In the genomic region with DNA sequence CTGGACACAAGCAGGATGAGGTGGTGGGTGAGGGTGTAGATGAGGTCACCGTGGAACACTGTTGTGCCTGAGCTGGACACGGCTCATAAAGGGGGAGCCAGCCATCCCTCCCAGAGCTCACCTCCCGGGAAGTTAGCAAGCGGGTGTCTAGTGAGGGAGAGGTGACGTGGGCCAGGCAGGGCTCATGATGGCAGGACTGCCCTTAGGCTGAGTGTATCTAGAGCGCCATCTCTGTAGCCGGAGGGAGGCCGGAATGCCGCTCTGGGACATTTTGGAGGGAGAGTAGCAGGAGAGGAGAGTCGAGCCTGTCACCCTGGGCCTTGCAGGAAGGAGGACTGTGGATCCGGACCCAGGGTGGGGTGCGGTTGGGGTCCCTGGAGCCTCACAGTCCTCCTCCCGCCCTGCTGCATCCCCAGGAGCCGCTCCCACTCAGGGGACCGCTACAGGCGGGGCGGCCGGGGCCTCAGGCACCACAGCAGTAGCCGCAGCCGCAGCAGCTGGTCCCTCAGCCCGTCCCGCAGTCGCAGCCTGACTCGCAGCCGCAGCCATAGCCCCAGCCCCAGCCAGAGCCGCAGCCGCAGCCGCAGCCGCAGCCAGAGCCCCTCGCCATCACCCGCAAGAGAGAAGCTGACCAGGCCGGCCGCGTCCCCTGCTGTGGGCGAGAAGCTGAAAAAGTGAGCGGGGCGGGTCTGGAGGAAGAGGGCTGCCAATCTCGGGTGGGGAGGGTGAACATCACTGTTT, we compare ENCODE assay signal across 23 cellular contexts. TPM values are rescaled to one million over a fixed set of nuclear protein-coding genes. Genes with fewer than 3 reads are reported as not detected.
A peak's percentile ranks its signal among the peaks of the same experiment; 100 is the strongest.
DNase-seq lines count a peak whose midpoint lies in the region; FAIRE-seq and TF ChIP-seq lines count a peak whose summit lies in the region.
"Had no signal": no experiment of that assay in that cellular context is flagged by ENCODE, and none has a peak within 500 bp of the region (broad histone marks: within the 10 kb centered on the region; RNA-seq: fewer than 3 reads in every experiment).

No MANE protein-coding gene starts in this region.

- no peak overlapping the region for H3K14ac ChIP-seq in H1 (ENCODE audit: insufficient read length)

- WGBS in H1 (ENCODE audit: extremely low coverage in 1 of 2, insufficient coverage in 1 of 2, insufficient read length in 1 of 2, insufficient replicate concordance in 2 of 2, low coverage in 1 of 2, low lambda C conversion rate in 2 of 2, missing lambda C conversion rate in 1 of 2), 2 experiments: 92% methylated on average over 35 of the region's 38 CpGs; no CpG with 5 or more reads in 1 of the 2 experiments

- H3K79me2 ChIP-seq in H1 (ENCODE audit: control insufficient read depth in 1 of 2, insufficient read depth in 2 of 2, low read length in 2 of 2) (no peaks in the 10 kb centered on the region; a peak in 1 of 4 replicates), osteoblast (ENCODE audit: insufficient read depth, low read length) (peaks cover 10% of the 10 kb centered on the region)

- H3K9me3 ChIP-seq in HEK293 (ENCODE audit: control insufficient read depth, insufficient read depth, low read depth, low read length): no peaks in the 10 kb centered on the region
- H3K9me3 ChIP-seq in H1 (ENCODE audit: insufficient read depth in 2 of 2, low read depth in 1 of 2, low read length in 1 of 2): no peaks in the 10 kb centered on the region; a peak in 1 of 4 replicates
- H3K9me3 ChIP-seq in osteoblast (ENCODE audit: low read depth, low read length): no peaks in the 10 kb centered on the region
- no peaks in the 10 kb centered on the region for H3K9me3 ChIP-seq in HAP-1
- H3K9me3 ChIP-seq: SJCRH30 had no signal

- no peak for TF ChIP-seq CTCF in HEK293 (tag by site-specific recombination; IDR thresholded peaks at IDR 0.05)
- TF ChIP-seq CTCF in H1 (IDR thresholded peaks at IDR 0.05; ENCODE audit: control extremely low read depth in 1 of 3, insufficient read depth in 1 of 3, low read depth in 1 of 3, low read length in 3 of 3): no peak
- TF ChIP-seq CTCF in osteoblast (IDR thresholded peaks at IDR 0.05; ENCODE audit: extremely low read depth, low read depth, low read length): no peak

- no peak overlapping the region for H3K18ac ChIP-seq in H1 (ENCODE audit: extremely low read depth, low read length)

- no peak overlapping the region for H3K4me3 ChIP-seq in HEK293 (ENCODE audit: low read depth, low read length)
- no peak overlapping the region for H3K4me3 ChIP-seq in H1 (ENCODE audit: extremely low read depth in 1 of 4, insufficient read depth in 2 of 4, low read depth in 3 of 4, low read length in 4 of 4)
- no peak overlapping the region for H3K4me3 ChIP-seq in osteoblast (ENCODE audit: insufficient read depth, low read length)
- no peak overlapping the region for H3K4me3 ChIP-seq in HAP-1
- H3K4me3 ChIP-seq: PC-9, SJCRH30 had no signal

- H2BK20ac ChIP-seq in H1 (ENCODE audit: low read length): no peak overlapping the region

- no peak for TF ChIP-seq RAD21 in H1 (IDR thresholded peaks at IDR 0.05 in 1 of 2, conservative IDR thresholded peaks at IDR 0.05 in 1 of 2; ENCODE audit: low read depth in 2 of 2, low read length in 2 of 2)

- POLR2A ChIA-PET in HEK293 (lab: Yijun Ruan, JAX) (interaction anchor here (1.1 kb wide), 1 partner anchor 8 kb away, joined by 4 read pairs; no protein-coding TSS in a partner anchor), H1 (lab: Charles Lee; ENCODE audit: partially characterized antibody) (interaction anchor here (1.5 to 6.9 kb wide), 6 partner anchors 10 to 73 kb away, joined by 3 to 61 read pairs (median 5); a partner anchor contains a TSS)

- CTCF ChIA-PET in HEK293 (lab: Yijun Ruan, JAX) (interaction anchor here (2.9 kb wide), 1 partner anchor 7 kb away, joined by 23 read pairs; no protein-coding TSS in a partner anchor), H1 (lab: Charles Lee; ENCODE audit: partially characterized antibody) (interaction anchor here (0.6 to 1.2 kb wide), 7 partner anchors 7 to 116 kb away, joined by 3 to 5 read pairs (median 3); a partner anchor contains a TSS)

- H3K23me2 ChIP-seq in H1 (ENCODE audit: low read depth, low read length): no peaks in the 10 kb centered on the region

- no peak overlapping the region for H3K4me2 ChIP-seq in H1 (ENCODE audit: insufficient read depth in 1 of 2, low read depth in 2 of 2, low read length in 2 of 2)
- no peak overlapping the region for H3K4me2 ChIP-seq in osteoblast (ENCODE audit: insufficient read depth, low read length)
- H3K4me2 ChIP-seq: PC-9 had no signal

- H3K27me3 ChIP-seq in H1 (replicated peaks in 1 of 4; ENCODE audit: control insufficient read depth in 3 of 4, extremely low read depth in 1 of 4, insufficient read depth in 3 of 4, low read length in 3 of 4): no peaks in the 10 kb centered on the region
- H3K27me3 ChIP-seq in osteoblast (ENCODE audit: insufficient read depth, low read length): no peaks in the 10 kb centered on the region
- no peaks in the 10 kb centered on the region for H3K27me3 ChIP-seq in HAP-1 (ENCODE audit: low read depth)
- H3K27me3 ChIP-seq: SJCRH30 had no signal

- no peak for TF ChIP-seq POLR2A in H1 (IDR thresholded peaks at IDR 0.05; ENCODE audit: control extremely low read depth in 1 of 2, low read depth in 2 of 2, low read length in 2 of 2)

- TF ChIP-seq EP300 in H1 (IDR thresholded peaks at IDR 0.05; ENCODE audit: borderline replicate concordance in 1 of 2, low read depth in 2 of 2, low read length in 2 of 2): no peak

- H4K5ac ChIP-seq in H1 (ENCODE audit: insufficient read length, low read depth, low read length): no peak overlapping the region

- no peak overlapping the region for H3K56ac ChIP-seq in H1 (replicated peaks; ENCODE audit: insufficient read length, low read depth, low read length)

- no peak overlapping the region for H3K27ac ChIP-seq in HEK293 (ENCODE audit: extremely low read depth, low read depth, low read length)
- no peak overlapping the region for H3K27ac ChIP-seq in H1 (ENCODE audit: low read depth, low read length)
- H3K27ac ChIP-seq in osteoblast (ENCODE audit: low read depth, low read length): no peak overlapping the region
- H3K27ac ChIP-seq: HL-60, PC-9, SJCRH30 had no signal

- H3K23ac ChIP-seq in H1 (ENCODE audit: insufficient read length): no peak overlapping the region

- H4K8ac ChIP-seq in H1 (ENCODE audit: extremely low read depth, insufficient read depth, low read length): no peak overlapping the region

- H2BK120ac ChIP-seq in H1 (replicated peaks; ENCODE audit: low read depth, low read length): no peak overlapping the region

- H4K91ac ChIP-seq in H1 (replicated peaks; ENCODE audit: insufficient read length, low read length): no peak overlapping the region

- H3K4me1 ChIP-seq in HEK293 (ENCODE audit: control insufficient read depth, insufficient read depth, low read length) (no peaks in the 10 kb centered on the region), H1 (replicated peaks in 1 of 4; ENCODE audit: control insufficient read depth in 3 of 4, insufficient read depth in 4 of 4, low read length in 3 of 4) (no peaks in the 10 kb centered on the region), osteoblast (ENCODE audit: insufficient read depth, low read length) (no peaks in the 10 kb centered on the region), HAP-1 (no peaks in the 10 kb centered on the region)
- H3K4me1 ChIP-seq: SJCRH30 had no signal

- H3K9ac ChIP-seq in H1 (replicated peaks in 1 of 4; ENCODE audit: extremely low read depth in 1 of 4, low read depth in 3 of 4, low read length in 3 of 4): no peak overlapping the region

- H4K20me1 ChIP-seq in H1 (replicated peaks in 1 of 2; ENCODE audit: control insufficient read depth in 1 of 2, insufficient read depth in 2 of 2, low read length in 2 of 2) (peaks cover 7% of the 10 kb centered on the region in 2 experiments), osteoblast (ENCODE audit: insufficient read depth, low read length) (peaks cover 15% of the 10 kb centered on the region)

- H2BK12ac ChIP-seq in H1 (ENCODE audit: low read depth, low read length): no peak overlapping the region

- peaks cover 44 to 88% of the 10 kb centered on the region in 2 experiments for H3K36me3 ChIP-seq in HEK293 (ENCODE audit: control insufficient read depth in 2 of 2, insufficient read depth in 1 of 2, low read length in 2 of 2)
- peaks cover 5 to 56% (median 27%) of the 10 kb centered on the region in 4 experiments; a peak in 7 of 8 replicates for H3K36me3 ChIP-seq in H1 (ENCODE audit: control insufficient read depth in 2 of 4, insufficient read depth in 4 of 4, low read length in 3 of 4)
- H3K36me3 ChIP-seq in osteoblast (ENCODE audit: insufficient read depth, low read length): peaks cover 57% of the 10 kb centered on the region
- H3K36me3 ChIP-seq in HAP-1 (replicated peaks): peaks cover 63% of the 10 kb centered on the region

- H2BK5ac ChIP-seq in H1 (ENCODE audit: low read depth, low read length): peak overlapping the region; percentile 66

- H3K79me1 ChIP-seq in H1 (ENCODE audit: low read depth, low read length): no peaks in the 10 kb centered on the region

- no peak overlapping the region for H2AFZ ChIP-seq in H1 (ENCODE audit: low read length)
- no peak overlapping the region for H2AFZ ChIP-seq in osteoblast (ENCODE audit: low read length)
- H2AFZ ChIP-seq: PC-9 had no signal

- DNase-seq in ELF-1 (ENCODE audit: low read depth, low spot score): peak; percentile 75
- DNase-seq in H1 (ENCODE audit: low read depth in 1 of 2, low spot score in 2 of 2): no peak
- peak; percentile 81 for DNase-seq in osteoblast (ENCODE audit: insufficient read length, low spot score, missing footprints)
- DNase-seq in inferior parietal cortex (ENCODE audit: extremely low spot score): no peak
- DNase-seq in NOMO-1 treated with dmso at 0.1 percent for 144 hours (lab: John Stamatoyannopoulos, UW; ENCODE audit: unreplicated experiment): no peak
- DNase-seq in HAP-1 (ENCODE audit: low spot score in 2 of 2): no peak
- DNase-seq in HUDEP-2 (lab: John Stamatoyannopoulos, UW; ENCODE audit: unreplicated experiment in 76 of 76): no peak
- DNase-seq: ACHN, DMS79 treated with DMSO at 0.1 percent for 48 hours, GOT3, Kasumi-1, MM.1S, NCI-H1092, NCI-H1436 treated with DMSO at 0.1 percent for 48 hours, NCI-H2029, NCI-H345, NCI-H524 treated with DMSO at 0.1 percent for 48 hours, PC-9, SJCRH30 had no signal

- H2BK15ac ChIP-seq in H1 (ENCODE audit: low read length): no peak overlapping the region

- no peak overlapping the region for H3K4ac ChIP-seq in H1 (replicated peaks; ENCODE audit: insufficient read length, low read depth, low read length)

- H2AK5ac ChIP-seq in H1 (ENCODE audit: low read depth, low read length): no peak overlapping the region

- FAIRE-seq in H1 (lab: Jason Lieb, UNC): no peak

- in situ Hi-C loops in HAP-1 (cut with MboI; ENCODE audit: low sequenced_read_pairs): no loop called here

RNA-seq across cellular contexts. Expression of a gene that starts 9.2 kb away (rescaled TPM):
- total RNA-seq in H1 (2021; fragmentation: NEBNext Ultra II Directional; extraction: Animal tissue kit (Norgen Biotek cat#: 25700)): 6.8 and 7.5 TPM in 2 replicates
- polyA plus RNA-seq in H1 (2011; rRNA removed): 2.7 and 6.4 TPM in 2 replicates
- 2.3 TPM for polyA plus RNA-seq in H1 (2011; cell fraction: cytosol; rRNA removed)
- 6.4 TPM for polyA plus RNA-seq in H1 (2011; cell fraction: nucleus; rRNA removed)
- 3.2 to 8.2 TPM (median 7.6 TPM) in 4 replicates for polyA plus RNA-seq in H1 (2012, experiment 1 of 2)
- polyA plus RNA-seq in H1 (2012, experiment 2 of 2): 7.1 TPM
- polyA plus RNA-seq in H1 (2013, experiment 1 of 2): 6.4 TPM
- polyA plus RNA-seq in H1 (2013, experiment 2 of 2): 6.2 TPM
- 1.1 TPM in 2 replicates for polyA minus RNA-seq in H1 (2011; rRNA and poly(A)+ RNA removed)
- polyA minus RNA-seq in H1 (2011; cell fraction: cytosol; rRNA and poly(A)+ RNA removed): 7.6 TPM
- polyA minus RNA-seq in H1 (2011; cell fraction: nucleus; rRNA and poly(A)+ RNA removed): 8.8 TPM
- total RNA-seq in osteoblast: under 0.01 TPM in 1 of 2 replicates, not detected in the other
- total RNA-seq: G401, HT1080, SJCRH30 had no signal

RNA-seq across cellular contexts. Expression of a gene that starts 12.0 kb away (rescaled TPM):
- total RNA-seq in H1 (2021; fragmentation: NEBNext Ultra II Directional; extraction: Animal tissue kit (Norgen Biotek cat#: 25700)): 48.0 and 48.5 TPM in 2 replicates
- 91.6 and 113 TPM in 2 replicates for polyA plus RNA-seq in H1 (2011; rRNA removed)
- polyA plus RNA-seq in H1 (2011; cell fraction: cytosol; rRNA removed): 68.0 TPM
- 71.1 TPM for polyA plus RNA-seq in H1 (2011; cell fraction: nucleus; rRNA removed)
- polyA plus RNA-seq in H1 (2012, experiment 1 of 2): 40.4 to 54.4 TPM (median 47.9 TPM) in 4 replicates
- 86.0 TPM for polyA plus RNA-seq in H1 (2012, experiment 2 of 2)
- 32.3 TPM for polyA plus RNA-seq in H1 (2013, experiment 1 of 2)
- 33.2 TPM for polyA plus RNA-seq in H1 (2013, experiment 2 of 2)
- 18.7 and 22.3 TPM in 2 replicates for polyA minus RNA-seq in H1 (2011; rRNA and poly(A)+ RNA removed)
- polyA minus RNA-seq in H1 (2011; cell fraction: cytosol; rRNA and poly(A)+ RNA removed): 29.5 TPM
- 26.8 TPM for polyA minus RNA-seq in H1 (2011; cell fraction: nucleus; rRNA and poly(A)+ RNA removed)
- 8.3 and 14.8 TPM in 2 replicates for total RNA-seq in osteoblast

RNA-seq across cellular contexts. Expression of a gene that starts 25.9 kb away (rescaled TPM):
- total RNA-seq in H1 (2021; fragmentation: NEBNext Ultra II Directional; extraction: Animal tissue kit (Norgen Biotek cat#: 25700)): 25.7 and 27.0 TPM in 2 replicates
- 14.6 and 22.5 TPM in 2 replicates for polyA plus RNA-seq in H1 (2011; rRNA removed)
- polyA plus RNA-seq in H1 (2011; cell fraction: cytosol; rRNA removed): 23.0 TPM
- polyA plus RNA-seq in H1 (2011; cell fraction: nucleus; rRNA removed): 71.7 TPM
- 22.9 to 30.5 TPM (median 24.6 TPM) in 4 replicates for polyA plus RNA-seq in H1 (2012, experiment 1 of 2)
- 16.5 TPM for polyA plus RNA-seq in H1 (2012, experiment 2 of 2)
- polyA plus RNA-seq in H1 (2013, experiment 1 of 2): 12.6 TPM
- 11.6 TPM for polyA plus RNA-seq in H1 (2013, experiment 2 of 2)
- 7.8 and 11.9 TPM in 2 replicates for polyA minus RNA-seq in H1 (2011; rRNA and poly(A)+ RNA removed)
- 16.8 TPM for polyA minus RNA-seq in H1 (2011; cell fraction: cytosol; rRNA and poly(A)+ RNA removed)
- 25.7 TPM for polyA minus RNA-seq in H1 (2011; cell fraction: nucleus; rRNA and poly(A)+ RNA removed)
- total RNA-seq in osteoblast: 43.9 and 53.6 TPM in 2 replicates

RNA-seq across cellular contexts. Expression of a gene that starts 28.2 kb away (rescaled TPM):
- total RNA-seq in H1 (2021; fragmentation: NEBNext Ultra II Directional; extraction: Animal tissue kit (Norgen Biotek cat#: 25700)): 63.4 and 71.7 TPM in 2 replicates
- polyA plus RNA-seq in H1 (2011; rRNA removed): 22.3 and 25.8 TPM in 2 replicates
- 30.1 TPM for polyA plus RNA-seq in H1 (2011; cell fraction: cytosol; rRNA removed)
- polyA plus RNA-seq in H1 (2011; cell fraction: nucleus; rRNA removed): 143 TPM
- 60.4 to 106 TPM (median 89.9 TPM) in 4 replicates for polyA plus RNA-seq in H1 (2012, experiment 1 of 2)
- polyA plus RNA-seq in H1 (2012, experiment 2 of 2): 21.3 TPM
- polyA plus RNA-seq in H1 (2013, experiment 1 of 2): 35.8 TPM
- 31.6 TPM for polyA plus RNA-seq in H1 (2013, experiment 2 of 2)
- 16.3 and 26.5 TPM in 2 replicates for polyA minus RNA-seq in H1 (2011; rRNA and poly(A)+ RNA removed)
- 14.7 TPM for polyA minus RNA-seq in H1 (2011; cell fraction: cytosol; rRNA and poly(A)+ RNA removed)
- polyA minus RNA-seq in H1 (2011; cell fraction: nucleus; rRNA and poly(A)+ RNA removed): 41.7 TPM
- 17.0 and 17.1 TPM in 2 replicates for total RNA-seq in osteoblast

Comparison
In these comparisons a context has a peak if more than half of its experiments do, and no peak if none do; other contexts are left out.
1. DNase-seq: peak in ELF-1 (single experiment) and osteoblast (single experiment); none in H1 (0 of 2), inferior parietal cortex (single experiment), NOMO-1 treated with dmso at 0.1 percent for 144 hours (single experiment), HAP-1 (0 of 2) and HUDEP-2 (0 of 76).